19 cellular contexts compared by ENCODE assay signal in genomic region chr10:132489704-132490534, GRCh38.
"Had no signal": no experiment of that assay in that cellular context is flagged by ENCODE, and none has a peak within 500 bp of the region (broad histone marks: within the 10 kb centered on the region; RNA-seq: fewer than 3 reads in every experiment).

No MANE protein-coding gene starts in this region.

- H3K4me3 ChIP-seq: esophagus muscularis mucosa, gastroesophageal sphincter, heart left ventricle, lung, tibial nerve had no signal

- H3K27ac Mint-ChIP-seq: activated naive CD8-positive, alpha-beta T cell; dendritic cell treated with granulocyte-macrophage colony-stimulating factor and Interleukin-4, amounts not matched to agents 40 ng/mL and 50 ng/mL, for 4 days; natural killer cell had no signal

- ATAC-seq: left cardiac atrium; natural killer cell; stimulated activated naive CD8-positive, alpha-beta T cell treated with anti-CD3 and anti-CD28 coated beads, Interleukin-15, Interleukin-2, amounts not matched to agents 100 U/mL and 50 U/mL, for 24 hours had no signal

- DNase-seq: activated CD4-positive, alpha-beta T cell treated with anti-CD3 and anti-CD28 coated beads for 1 hour; activated CD4-positive, alpha-beta T cell treated with anti-CD3 and anti-CD28 coated beads, Interleukin-2, amount 50 U/mL, for 48 hours; effector CD8-positive, alpha-beta T cell; left cardiac atrium; natural killer cell; stimulated activated CD4-positive, alpha-beta T cell treated with anti-CD3 and anti-CD28 coated beads, Interleukin-2, amount 100 ng/mL, for 24 hours; stimulated activated naive CD8-positive, alpha-beta T cell treated with anti-CD3 and anti-CD28 coated beads, Interleukin-15, Interleukin-2, amounts not matched to agents 100 U/mL and 50 U/mL, for 24 hours; substantia nigra; SW 1271; T-helper 2 cell had no signal

- H3K9me3 ChIP-seq: esophagus muscularis mucosa, gastroesophageal sphincter, heart left ventricle, neutrophil, tibial nerve had no signal

- H3K36me3 ChIP-seq: esophagus muscularis mucosa, gastroesophageal sphincter, heart left ventricle, neutrophil, tibial nerve had no signal

- H3K4me3 Mint-ChIP-seq: activated naive CD8-positive, alpha-beta T cell; dendritic cell treated with granulocyte-macrophage colony-stimulating factor and Interleukin-4, amounts not matched to agents 40 ng/mL and 50 ng/mL, for 4 days; natural killer cell had no signal

- H3K27me3 Mint-ChIP-seq: activated naive CD8-positive, alpha-beta T cell had no signal

- H3K36me3 Mint-ChIP-seq: activated naive CD8-positive, alpha-beta T cell; natural killer cell had no signal

- H3K27me3 ChIP-seq: esophagus muscularis mucosa, gastroesophageal sphincter, heart left ventricle, neutrophil, tibial nerve had no signal

- H3K9me3 Mint-ChIP-seq: dendritic cell treated with granulocyte-macrophage colony-stimulating factor and Interleukin-4, amounts not matched to agents 40 ng/mL and 50 ng/mL, for 4 days; natural killer cell had no signal

- H3K27ac ChIP-seq: heart left ventricle, neutrophil, VCaP had no signal
